19 cellular contexts compared by ENCODE assay signal in genomic region chr2:107808986-107809385, GRCh38. TPM values are rescaled to one million over a fixed set of nuclear protein-coding genes. Genes with fewer than 3 reads are reported as not detected.
DNase-seq lines count a peak whose midpoint lies in the region; ATAC-seq, FAIRE-seq and TF ChIP-seq lines count a peak whose summit lies in the region.
"Had no signal": no experiment of that assay in that cellular context is flagged by ENCODE, and none has a peak within 500 bp of the region (broad histone marks: within the 10 kb centered on the region; RNA-seq: fewer than 3 reads in every experiment).

No MANE protein-coding gene starts in this region.

- TF ChIP-seq CTCF in psoas muscle (IDR thresholded peaks at IDR 0.05) (no peak), uterus (IDR thresholded peaks at IDR 0.05) (no peak)

- no peak for FAIRE-seq in small intestine (lab: Jason Lieb, UNC)
- FAIRE-seq: GM12878, H54 had no signal

- H3K4me3 ChIP-seq in psoas muscle (no peak overlapping the region), uterus (no peak overlapping the region), small intestine (ENCODE audit: low read depth in 1 of 2, low read length in 2 of 2) (no peak overlapping the region)
- H3K4me3 ChIP-seq: GM12878, thyroid gland had no signal

- no peak for TF ChIP-seq POLR2A in uterus (IDR thresholded peaks at IDR 0.05)

- H3K27me3 ChIP-seq in psoas muscle (ENCODE audit: insufficient read depth in 3 of 3, low read length in 2 of 3) (no peaks in the 10 kb centered on the region), uterus (no peaks in the 10 kb centered on the region), small intestine (ENCODE audit: control insufficient read depth in 2 of 2, insufficient read depth in 2 of 2, low read length in 2 of 2) (no peaks in the 10 kb centered on the region)
- H3K27me3 ChIP-seq: thyroid gland had no signal

- H3K4me1 ChIP-seq in psoas muscle (peaks cover 13% of the 10 kb centered on the region), uterus (no peaks in the 10 kb centered on the region), small intestine (ENCODE audit: control insufficient read depth in 2 of 2, insufficient read depth in 1 of 2, low read depth in 1 of 2, low read length in 1 of 2) (no peaks in the 10 kb centered on the region)

- H3K27ac ChIP-seq in psoas muscle: peak overlapping the region; percentile 62
- H3K27ac ChIP-seq in uterus: no peak overlapping the region
- H3K27ac ChIP-seq in small intestine (ENCODE audit: low read depth in 1 of 2, low read length in 1 of 2): no peak overlapping the region
- H3K27ac ChIP-seq: WERI-Rb-1 had no signal

- WGBS in psoas muscle, 3 donors: 16 to 31% (median 22%) methylated on average over 7 of the region's 7 CpGs
- WGBS in small intestine, 3 donors: 21 to 55% (median 31%) methylated on average over 7 of the region's 7 CpGs

- H3K36me3 ChIP-seq in psoas muscle (ENCODE audit: insufficient read depth in 1 of 2, low read depth in 1 of 2): no peaks in the 10 kb centered on the region
- no peaks in the 10 kb centered on the region for H3K36me3 ChIP-seq in uterus
- H3K36me3 ChIP-seq in small intestine (ENCODE audit: control insufficient read depth in 2 of 2, insufficient read depth in 2 of 2, low read length in 2 of 2): no peaks in the 10 kb centered on the region
- H3K36me3 ChIP-seq: thyroid gland, WERI-Rb-1 had no signal

- peak; percentile 94 for ATAC-seq in Right ventricle myocardium superior (ENCODE audit: poor library complexity)
- peak; percentile 85 to 99 (median 94) for ATAC-seq in psoas muscle
- no peak for ATAC-seq in HG03108 (IDR thresholded peaks at IDR 0.05; ENCODE audit: unreplicated experiment)
- ATAC-seq: GM12878 had no signal

- intact Hi-C loops in Right ventricle myocardium superior (cut with DNase I) (no loop called here), psoas muscle (cut with DNase I) (no loop called here), uterus (cut with DNase I; ENCODE audit: low total_unique reads) (no loop called here)

- H3K9me3 ChIP-seq in psoas muscle: no peaks in the 10 kb centered on the region
- H3K9me3 ChIP-seq in uterus: no peaks in the 10 kb centered on the region
- no peaks in the 10 kb centered on the region for H3K9me3 ChIP-seq in small intestine (ENCODE audit: control insufficient read depth, low read depth)
- H3K9me3 ChIP-seq: Caco-2, thyroid gland had no signal

- peak; percentile 9 for DNase-seq in HT-29 (ENCODE audit: low spot score)
- DNase-seq in NCI-H748 treated with DMSO at 0.1 percent for 48 hours (lab: John Stamatoyannopoulos, UW): peak; percentile 34
- DNase-seq in Right ventricle myocardium superior: peak; percentile 51
- DNase-seq in psoas muscle: peak in 1 of 2 donors; percentile 64
- DNase-seq in NOMO-1 treated with dmso at 0.1 percent for 144 hours (lab: John Stamatoyannopoulos, UW; ENCODE audit: unreplicated experiment): no peak
- DNase-seq in uterus: no peak
- no peak for DNase-seq in small intestine
- DNase-seq: activated CD8-positive, alpha-beta memory T cell treated with anti-CD3 and anti-CD28 coated beads, Interleukin-2, amount 50 U/mL, for 4 hours; activated naive CD8-positive, alpha-beta T cell treated with anti-CD3 and anti-CD28 coated beads, Interleukin-2, amount 10 ng/mL, durations not matched to agents 7 days and 5 days; IMR-90; NCI-H2171; WERI-Rb-1 had no signal

RNA-seq across cellular contexts. Expression of gene RGPD4, which starts 17.7 kb away (rescaled TPM):
- not detected in 2 replicates for total RNA-seq in HT-29 (2014; rRNA removed; shearing (Covaris generic))
- total RNA-seq in Right ventricle myocardium superior: 0.11 TPM
- total RNA-seq in psoas muscle: under 1 TPM in 1 of 4 donors, not detected in 3; 0.17 TPM
- polyA plus RNA-seq in psoas muscle: under 1 TPM in 2 of 3 donors, not detected in 1; under 0.01 to 0.01 TPM
- under 1 TPM in 1 of 4 donors, not detected in 3; 0.34 TPM for total RNA-seq in uterus
- polyA plus RNA-seq in small intestine: not detected
- total RNA-seq: dermis microvascular lymphatic vessel endothelial cell, GM12878, IMR-90, lung microvascular endothelial cell, thyroid gland had no signal
- polyA plus RNA-seq: IMR-90 had no signal

Comparison
In these comparisons a context has a peak if more than half of its experiments do, and no peak if none do; other contexts are left out.
1. DNase-seq: peak in HT-29 (single experiment), NCI-H748 treated with DMSO at 0.1 percent for 48 hours (single experiment) and Right ventricle myocardium superior (single experiment); none in NOMO-1 treated with dmso at 0.1 percent for 144 hours (single experiment), uterus (0 of 2) and small intestine (single experiment).